ENCODE assay signal across 1 cellular context in the genomic region with DNA sequence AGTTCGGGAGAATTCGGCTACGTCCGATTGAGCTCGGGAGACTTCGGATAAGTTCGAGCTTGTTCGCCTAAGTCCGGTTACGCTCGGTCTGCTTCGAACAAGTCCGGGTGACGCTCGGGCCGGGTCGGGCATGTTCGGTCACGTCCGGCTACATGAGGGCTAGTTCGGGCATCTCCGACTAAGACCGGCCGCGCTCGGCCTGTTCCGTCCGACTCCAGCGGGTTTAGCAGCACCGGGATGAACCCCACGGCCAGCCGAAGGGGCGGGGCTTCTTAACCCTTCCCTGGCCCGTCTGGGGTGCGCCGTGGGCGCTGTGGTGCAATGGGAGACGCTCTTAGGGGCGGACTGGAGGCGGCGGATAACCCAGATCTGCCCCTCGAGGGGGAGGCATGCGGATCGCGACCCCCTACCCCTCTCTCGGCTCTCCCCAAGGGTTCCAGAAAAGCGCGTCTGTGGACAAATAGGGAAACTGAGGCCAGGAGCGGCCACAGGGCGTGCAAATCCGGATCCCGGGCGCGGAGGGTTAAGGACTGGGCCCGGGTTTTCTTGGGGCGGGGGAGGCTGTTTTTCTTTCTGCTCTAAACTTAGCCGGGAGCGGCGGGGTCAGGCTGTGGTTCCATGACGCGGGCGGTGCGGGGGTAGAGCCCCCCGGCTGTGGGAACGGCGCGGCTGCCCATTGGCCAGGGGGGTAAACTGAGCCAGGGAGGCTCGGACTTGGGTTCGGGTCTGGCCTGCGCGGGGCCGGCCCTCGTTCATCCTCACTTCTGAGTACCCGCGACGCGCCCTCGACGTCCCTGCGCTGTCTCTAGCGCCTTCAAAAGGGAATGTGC.
TF ChIP-seq lines count a peak whose summit lies in the region.

No MANE protein-coding gene starts in this region.

TF ChIP-seq in HEK293, 187 proteins besides CTCF, POLR2A, EP300 and RAD21:
- TF ChIP-seq, protein P1, sequence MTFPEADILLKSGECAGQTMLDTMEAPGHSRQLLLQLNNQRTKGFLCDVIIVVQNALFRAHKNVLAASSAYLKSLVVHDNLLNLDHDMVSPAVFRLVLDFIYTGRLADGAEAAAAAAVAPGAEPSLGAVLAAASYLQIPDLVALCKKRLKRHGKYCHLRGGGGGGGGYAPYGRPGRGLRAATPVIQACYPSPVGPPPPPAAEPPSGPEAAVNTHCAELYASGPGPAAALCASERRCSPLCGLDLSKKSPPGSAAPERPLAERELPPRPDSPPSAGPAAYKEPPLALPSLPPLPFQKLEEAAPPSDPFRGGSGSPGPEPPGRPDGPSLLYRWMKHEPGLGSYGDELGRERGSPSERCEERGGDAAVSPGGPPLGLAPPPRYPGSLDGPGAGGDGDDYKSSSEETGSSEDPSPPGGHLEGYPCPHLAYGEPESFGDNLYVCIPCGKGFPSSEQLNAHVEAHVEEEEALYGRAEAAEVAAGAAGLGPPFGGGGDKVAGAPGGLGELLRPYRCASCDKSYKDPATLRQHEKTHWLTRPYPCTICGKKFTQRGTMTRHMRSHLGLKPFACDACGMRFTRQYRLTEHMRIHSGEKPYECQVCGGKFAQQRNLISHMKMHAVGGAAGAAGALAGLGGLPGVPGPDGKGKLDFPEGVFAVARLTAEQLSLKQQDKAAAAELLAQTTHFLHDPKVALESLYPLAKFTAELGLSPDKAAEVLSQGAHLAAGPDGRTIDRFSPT (tag by site-specific recombination; IDR thresholded peaks at IDR 0.05) = no peak
- TF ChIP-seq ZNF561 (tag by site-specific recombination; IDR thresholded peaks at IDR 0.05; ENCODE audit: borderline replicate concordance) = no peak
- no peak for TF ChIP-seq ZNF626 (tag by site-specific recombination; IDR thresholded peaks at IDR 0.05)
- TF ChIP-seq GLIS1 (tag by site-specific recombination; IDR thresholded peaks at IDR 0.05) = peak; percentile 26; the same call in 1 of the 2 replicates
- TF ChIP-seq ZFHX2 (tag by site-specific recombination; conservative IDR thresholded peaks at IDR 0.05) = peak; percentile 60
- no peak for TF ChIP-seq OSR2 (tag by site-specific recombination; IDR thresholded peaks at IDR 0.05)
- TF ChIP-seq KLF1 (tag by site-specific recombination; IDR thresholded peaks at IDR 0.05) = 0 out of 2 replicates have a peak, but pooled peaks have one; percentile 13
- no peak for TF ChIP-seq ZNF792 (tag by site-specific recombination; IDR thresholded peaks at IDR 0.05)
- peak; percentile 33 for TF ChIP-seq EGR2 (tag by site-specific recombination; IDR thresholded peaks at IDR 0.05; ENCODE audit: low read depth)
- TF ChIP-seq, protein P2, sequence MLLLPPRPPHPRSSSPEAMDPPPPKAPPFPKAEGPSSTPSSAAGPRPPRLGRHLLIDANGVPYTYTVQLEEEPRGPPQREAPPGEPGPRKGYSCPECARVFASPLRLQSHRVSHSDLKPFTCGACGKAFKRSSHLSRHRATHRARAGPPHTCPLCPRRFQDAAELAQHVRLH (tag by site-specific recombination; IDR thresholded peaks at IDR 0.05) = no peak
- no peak for TF ChIP-seq ZNF76 (tag by site-specific recombination; IDR thresholded peaks at IDR 0.05; ENCODE audit: borderline replicate concordance, low read depth)
- TF ChIP-seq, protein P3, sequence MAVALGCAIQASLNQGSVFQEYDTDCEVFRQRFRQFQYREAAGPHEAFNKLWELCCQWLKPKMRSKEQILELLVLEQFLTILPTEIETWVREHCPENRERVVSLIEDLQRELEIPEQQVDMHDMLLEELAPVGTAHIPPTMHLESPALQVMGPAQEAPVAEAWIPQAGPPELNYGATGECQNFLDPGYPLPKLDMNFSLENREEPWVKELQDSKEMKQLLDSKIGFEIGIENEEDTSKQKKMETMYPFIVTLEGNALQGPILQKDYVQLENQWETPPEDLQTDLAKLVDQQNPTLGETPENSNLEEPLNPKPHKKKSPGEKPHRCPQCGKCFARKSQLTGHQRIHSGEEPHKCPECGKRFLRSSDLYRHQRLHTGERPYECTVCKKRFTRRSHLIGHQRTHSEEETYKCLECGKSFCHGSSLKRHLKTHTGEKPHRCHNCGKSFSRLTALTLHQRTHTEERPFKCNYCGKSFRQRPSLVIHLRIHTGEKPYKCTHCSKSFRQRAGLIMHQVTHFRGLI (tag by site-specific recombination; IDR thresholded peaks at IDR 0.05) = no peak
- TF ChIP-seq, protein P4, sequence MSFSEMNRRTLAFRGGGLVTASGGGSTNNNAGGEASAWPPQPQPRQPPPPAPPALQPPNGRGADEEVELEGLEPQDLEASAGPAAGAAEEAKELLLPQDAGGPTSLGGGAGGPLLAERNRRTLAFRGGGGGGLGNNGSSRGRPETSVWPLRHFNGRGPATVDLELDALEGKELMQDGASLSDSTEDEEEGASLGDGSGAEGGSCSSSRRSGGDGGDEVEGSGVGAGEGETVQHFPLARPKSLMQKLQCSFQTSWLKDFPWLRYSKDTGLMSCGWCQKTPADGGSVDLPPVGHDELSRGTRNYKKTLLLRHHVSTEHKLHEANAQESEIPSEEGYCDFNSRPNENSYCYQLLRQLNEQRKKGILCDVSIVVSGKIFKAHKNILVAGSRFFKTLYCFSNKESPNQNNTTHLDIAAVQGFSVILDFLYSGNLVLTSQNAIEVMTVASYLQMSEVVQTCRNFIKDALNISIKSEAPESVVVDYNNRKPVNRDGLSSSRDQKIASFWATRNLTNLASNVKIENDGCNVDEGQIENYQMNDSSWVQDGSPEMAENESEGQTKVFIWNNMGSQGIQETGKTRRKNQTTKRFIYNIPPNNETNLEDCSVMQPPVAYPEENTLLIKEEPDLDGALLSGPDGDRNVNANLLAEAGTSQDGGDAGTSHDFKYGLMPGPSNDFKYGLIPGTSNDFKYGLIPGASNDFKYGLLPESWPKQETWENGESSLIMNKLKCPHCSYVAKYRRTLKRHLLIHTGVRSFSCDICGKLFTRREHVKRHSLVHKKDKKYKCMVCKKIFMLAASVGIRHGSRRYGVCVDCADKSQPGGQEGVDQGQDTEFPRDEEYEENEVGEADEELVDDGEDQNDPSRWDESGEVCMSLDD (tag by site-specific recombination; IDR thresholded peaks at IDR 0.05) = peak; percentile 35
- 0 out of 2 replicates have a peak, but pooled peaks have one; percentile 28 for TF ChIP-seq ZNF324 (tag by site-specific recombination; IDR thresholded peaks at IDR 0.05)
- peak; percentile 77; the same call in 1 of the 2 replicates for TF ChIP-seq ZNF777 (tag by site-specific recombination; IDR thresholded peaks at IDR 0.05; ENCODE audit: borderline replicate concordance)
- TF ChIP-seq, protein P5, sequence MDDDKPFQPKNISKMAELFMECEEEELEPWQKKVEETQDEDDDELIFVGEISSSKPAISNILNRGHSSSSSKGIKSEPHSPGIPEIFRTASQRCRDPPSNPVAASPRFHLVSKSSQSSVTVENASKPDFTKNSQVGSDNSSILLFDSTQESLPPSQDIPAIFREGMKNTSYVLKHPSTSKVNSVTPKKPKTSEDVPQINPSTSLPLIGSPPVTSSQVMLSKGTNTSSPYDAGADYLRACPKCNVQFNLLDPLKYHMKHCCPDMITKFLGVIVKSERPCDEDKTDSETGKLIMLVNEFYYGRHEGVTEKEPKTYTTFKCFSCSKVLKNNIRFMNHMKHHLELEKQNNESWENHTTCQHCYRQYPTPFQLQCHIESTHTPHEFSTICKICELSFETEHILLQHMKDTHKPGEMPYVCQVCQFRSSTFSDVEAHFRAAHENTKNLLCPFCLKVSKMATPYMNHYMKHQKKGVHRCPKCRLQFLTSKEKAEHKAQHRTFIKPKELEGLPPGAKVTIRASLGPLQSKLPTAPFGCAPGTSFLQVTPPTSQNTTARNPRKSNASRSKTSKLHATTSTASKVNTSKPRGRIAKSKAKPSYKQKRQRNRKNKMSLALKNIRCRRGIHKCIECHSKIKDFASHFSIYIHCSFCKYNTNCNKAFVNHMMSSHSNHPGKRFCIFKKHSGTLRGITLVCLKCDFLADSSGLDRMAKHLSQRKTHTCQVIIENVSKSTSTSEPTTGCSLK (tag by site-specific recombination; IDR thresholded peaks at IDR 0.05) = no peak
- TF ChIP-seq ZNF433 (tag by site-specific recombination; IDR thresholded peaks at IDR 0.05; ENCODE audit: low read depth) = no peak
- TF ChIP-seq ZNF549 (tag by site-specific recombination; IDR thresholded peaks at IDR 0.05) = no peak
- no peak for TF ChIP-seq ZNF239 (tag by site-specific recombination; IDR thresholded peaks at IDR 0.05)
- no peak for TF ChIP-seq ZNF169 (tag by site-specific recombination; IDR thresholded peaks at IDR 0.05)
- TF ChIP-seq ZNF629 (tag by site-specific recombination; IDR thresholded peaks at IDR 0.05) = 0 out of 2 replicates have a peak, but pooled peaks have one; percentile 29
- TF ChIP-seq, protein P6, sequence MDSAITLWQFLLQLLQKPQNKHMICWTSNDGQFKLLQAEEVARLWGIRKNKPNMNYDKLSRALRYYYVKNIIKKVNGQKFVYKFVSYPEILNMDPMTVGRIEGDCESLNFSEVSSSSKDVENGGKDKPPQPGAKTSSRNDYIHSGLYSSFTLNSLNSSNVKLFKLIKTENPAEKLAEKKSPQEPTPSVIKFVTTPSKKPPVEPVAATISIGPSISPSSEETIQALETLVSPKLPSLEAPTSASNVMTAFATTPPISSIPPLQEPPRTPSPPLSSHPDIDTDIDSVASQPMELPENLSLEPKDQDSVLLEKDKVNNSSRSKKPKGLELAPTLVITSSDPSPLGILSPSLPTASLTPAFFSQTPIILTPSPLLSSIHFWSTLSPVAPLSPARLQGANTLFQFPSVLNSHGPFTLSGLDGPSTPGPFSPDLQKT (IDR thresholded peaks at IDR 0.05; ENCODE audit: borderline replicate concordance, low read depth, low read length) = no peak
- no peak for TF ChIP-seq ZIC2 (tag by site-specific recombination; IDR thresholded peaks at IDR 0.05)
- TF ChIP-seq KLF9 (tag by site-specific recombination; IDR thresholded peaks at IDR 0.05; ENCODE audit: low read depth) = peak; percentile 61
- TF ChIP-seq ZNF184 (tag by site-specific recombination; IDR thresholded peaks at IDR 0.05) = no peak
